In genomic region chr1:228486596-228487335, GRCh38 we compare ENCODE assay signal across 8 cellular contexts. TPM values are rescaled to one million over a fixed set of nuclear protein-coding genes. Genes with fewer than 3 reads are reported as not detected.
DNase-seq lines count a peak whose midpoint lies in the region; ATAC-seq and TF ChIP-seq lines count a peak whose summit lies in the region.

No MANE protein-coding gene starts in this region.

- H3K27me3 ChIP-seq in SU-DHL-6 (ENCODE audit: low read length) = no peaks in the 10 kb centered on the region
- no peaks in the 10 kb centered on the region for H3K27me3 ChIP-seq in heart right ventricle

- peaks cover 11% of the 10 kb centered on the region; the same call in 1 of the 2 replicates for H3K79me2 ChIP-seq in SU-DHL-6 (ENCODE audit: insufficient read depth, low read length)

- ATAC-seq in activated naive CD8-positive, alpha-beta T cell treated with anti-CD3 and anti-CD28 coated beads, Interleukin-2, amount 50 U/mL, for 24 hours = peak; percentile 72
- ATAC-seq in heart right ventricle = peak; percentile 85 to 94 (median 88)

- TF ChIP-seq CTCF in GM10266 (IDR thresholded peaks at IDR 0.05; ENCODE audit: control insufficient read depth, insufficient read depth, low read depth, missing control alignments) (no peak), HFFc6 (IDR thresholded peaks at IDR 0.05) (peak; percentile 15; the same call in 1 of the 2 replicates), SU-DHL-6 (IDR thresholded peaks at IDR 0.05; ENCODE audit: insufficient read depth, low read length, poor library complexity, severe bottlenecking) (no peak), heart right ventricle (IDR thresholded peaks at IDR 0.05) (no peak), progenitor cell of endocrine pancreas (IDR thresholded peaks at IDR 0.05; ENCODE audit: unreplicated experiment) (no peak)

- H3K9me3 ChIP-seq in SU-DHL-6 (ENCODE audit: insufficient read depth, low read length) = no peaks in the 10 kb centered on the region
- H3K9me3 ChIP-seq in heart right ventricle = no peaks in the 10 kb centered on the region

- 0% methylated on average over 50 to 60 of the region's 60 CpGs for WGBS in heart right ventricle, 2 donors

- intact Hi-C loops in heart right ventricle (cut with DNase I) = loop anchor here in 3 of 10 donors (2.0 to 10.0 kb wide), 3 partner anchors 30 to 352 kb away; partner anchors contain the start of gene TRIM11 (in 1 of the 3)

- peaks cover 6% of the 10 kb centered on the region for H3K27me3 Mint-ChIP-seq in HFFc6 (ENCODE audit: insufficient read depth)
- no peaks in the 10 kb centered on the region for H3K27me3 Mint-ChIP-seq in activated naive CD8-positive, alpha-beta T cell treated with anti-CD3 and anti-CD28 coated beads, Interleukin-2, amount 50 U/mL, for 24 hours
- H3K27me3 Mint-ChIP-seq in progenitor cell of endocrine pancreas = peaks cover 3% of the 10 kb centered on the region

- H3K36me3 ChIP-seq in SU-DHL-6 (ENCODE audit: low read length) (no peaks in the 10 kb centered on the region), heart right ventricle (peaks cover 0 to 27% (median 9%) of the 10 kb centered on the region in 9 donors)

- H3K9ac ChIP-seq in SU-DHL-6 (ENCODE audit: low read length) = peak overlapping the region; percentile 87

- H3K4me1 Mint-ChIP-seq in HFFc6 (ENCODE audit: low read depth) (peaks cover 35% of the 10 kb centered on the region), progenitor cell of endocrine pancreas (ENCODE audit: low read depth) (peaks cover 4% of the 10 kb centered on the region)
- peaks cover 44% of the 10 kb centered on the region for H3K4me1 Mint-ChIP-seq in activated naive CD8-positive, alpha-beta T cell treated with anti-CD3 and anti-CD28 coated beads, Interleukin-2, amount 50 U/mL, for 24 hours

- H3K4me3 Mint-ChIP-seq in HFFc6 (peak overlapping the region; percentile 95), progenitor cell of endocrine pancreas (ENCODE audit: low read depth) (peak overlapping the region; percentile 94)
- H3K4me3 Mint-ChIP-seq in activated naive CD8-positive, alpha-beta T cell treated with anti-CD3 and anti-CD28 coated beads, Interleukin-2, amount 50 U/mL, for 24 hours = peak overlapping the region; percentile 95

- H3K9me3 Mint-ChIP-seq in HFFc6 (no peaks in the 10 kb centered on the region), progenitor cell of endocrine pancreas (ENCODE audit: low read depth) (no peaks in the 10 kb centered on the region)
- H3K9me3 Mint-ChIP-seq in activated naive CD8-positive, alpha-beta T cell treated with anti-CD3 and anti-CD28 coated beads, Interleukin-2, amount 50 U/mL, for 24 hours = no peaks in the 10 kb centered on the region

- H3K4me1 ChIP-seq in heart right ventricle = peaks cover 17 to 51% (median 40%) of the 10 kb centered on the region in 9 donors

- H3K27ac Mint-ChIP-seq in HFFc6 (peak overlapping the region; percentile 100), progenitor cell of endocrine pancreas (peak overlapping the region; percentile 100)
- peak overlapping the region; percentile 100 for H3K27ac Mint-ChIP-seq in activated naive CD8-positive, alpha-beta T cell treated with anti-CD3 and anti-CD28 coated beads, Interleukin-2, amount 50 U/mL, for 24 hours

- H3F3A ChIP-seq in SU-DHL-6 (ENCODE audit: insufficient read depth) = no peaks in the 10 kb centered on the region

- peak overlapping the region; percentile 69 for H3K4me2 ChIP-seq in SU-DHL-6 (ENCODE audit: low read depth, low read length, poor library complexity, severe bottlenecking)

- H3K27ac ChIP-seq in SU-DHL-6 (ENCODE audit: low read depth, low read length) (peak overlapping the region; percentile 73), heart right ventricle (peak overlapping the region; percentile 97 to 100 (median 100))

- DNase-seq in GM10266 (ENCODE audit: extremely low spot score) (peak; percentile 81), HFFc6 (peak; percentile 73), NAMALWA (ENCODE audit: low spot score) (peak; percentile 84), heart right ventricle (peak; percentile 72 to 84), progenitor cell of endocrine pancreas (ENCODE audit: low spot score, unreplicated experiment) (peak; percentile 22), ureter (ENCODE audit: low spot score) (peak; percentile 79)
- peak; percentile 72 for DNase-seq in activated naive CD8-positive, alpha-beta T cell treated with anti-CD3 and anti-CD28 coated beads, Interleukin-2, amount 50 U/mL, for 24 hours

- peak overlapping the region; percentile 95 for H2AFZ ChIP-seq in SU-DHL-6 (ENCODE audit: low read depth, low read length, severe bottlenecking)

- H3K4me3 ChIP-seq in SU-DHL-6 (ENCODE audit: insufficient read depth, low read length, poor library complexity, severe bottlenecking) (peak overlapping the region; percentile 89), heart right ventricle (peak overlapping the region; percentile 55 to 97 (median 82))

- no peaks in the 10 kb centered on the region for H3K9me2 ChIP-seq in SU-DHL-6 (replicated peaks; ENCODE audit: insufficient read depth, low read length)

- H3K36me3 Mint-ChIP-seq in HFFc6 (ENCODE audit: low read depth) (peaks cover 13% of the 10 kb centered on the region), progenitor cell of endocrine pancreas (ENCODE audit: insufficient read depth) (peaks cover 15% of the 10 kb centered on the region)
- H3K36me3 Mint-ChIP-seq in activated naive CD8-positive, alpha-beta T cell treated with anti-CD3 and anti-CD28 coated beads, Interleukin-2, amount 50 U/mL, for 24 hours (ENCODE audit: low read depth) = peaks cover 21% of the 10 kb centered on the region

- no peaks in the 10 kb centered on the region for H4K20me1 ChIP-seq in SU-DHL-6 (ENCODE audit: low read depth, low read length)

RNA-seq across cellular contexts. Expression of gene RNF187, which starts 0.4 kb away (rescaled TPM):
- total RNA-seq in HFFc6 (2021; fragmentation: NEBNext Ultra II Directional; extraction: Animal tissue kit (Norgen Biotek cat#: 25700)) = 100 to 1,000 TPM; 110 to 143 (median 130) TPM
- total RNA-seq in heart right ventricle (10 to 100 TPM; 79.1 to 99.7 (median 89.9) TPM), progenitor cell of endocrine pancreas (94.8 and 98.6 TPM in 2 replicates), ureter (104 TPM)
- 10 to 100 TPM; 18.9 to 37.2 TPM for polyA plus RNA-seq in heart right ventricle

Comparison
In these comparisons a context has a peak if more than half of its experiments do, and no peak if none do; other contexts are left out.
1. Peak in every context shown above with its lines: DNase-seq, ATAC-seq, H3K4me3 ChIP-seq and H3K27ac ChIP-seq.
2. DNase-seq: peak in every context shown above with its lines; median percentile 84 in NAMALWA; 81 in GM10266; 79 in ureter; 78 in heart right ventricle; 73 in HFFc6; 72 in activated naive CD8-positive, alpha-beta T cell treated with anti-CD3 and anti-CD28 coated beads, Interleukin-2, amount 50 U/mL, for 24 hours; 22 in progenitor cell of endocrine pancreas.